8 cellular contexts compared by ENCODE assay signal in the genomic region with DNA sequence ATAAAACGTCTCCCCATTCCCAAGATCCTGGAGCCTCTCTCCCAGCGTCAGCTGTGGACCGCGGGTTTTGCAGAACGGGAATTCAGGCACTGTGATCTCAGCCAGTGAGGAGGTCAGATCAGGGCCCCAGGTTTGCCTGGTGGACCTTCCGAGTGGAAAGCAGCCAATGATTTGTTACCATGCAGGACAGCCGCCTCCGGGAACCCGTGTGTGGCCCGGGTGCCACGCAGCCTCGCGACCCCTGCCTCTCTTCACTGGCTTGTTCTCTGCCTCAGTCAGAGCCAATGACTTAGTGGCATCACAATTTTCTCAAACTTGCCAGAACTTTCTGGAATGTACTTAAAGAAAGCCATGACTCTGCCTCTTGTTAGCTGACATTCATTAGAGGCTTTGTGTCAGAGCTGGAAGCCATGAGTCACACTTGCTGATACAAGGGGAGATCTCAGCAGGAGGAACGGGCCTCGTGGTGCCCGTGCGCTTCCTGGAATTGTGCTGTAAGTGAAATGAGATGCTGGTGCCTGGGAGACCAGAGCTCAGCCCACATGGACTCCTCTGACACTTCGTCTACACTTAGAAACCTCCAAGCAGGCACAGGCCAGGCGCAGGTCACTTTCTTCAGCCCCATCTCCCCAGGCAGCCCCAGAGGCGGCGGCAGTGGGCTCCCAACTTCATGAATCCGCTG.
DNase-seq lines count a peak whose midpoint lies in the region; ATAC-seq and TF ChIP-seq lines count a peak whose summit lies in the region.
"Had no signal": no experiment of that assay in that cellular context is flagged by ENCODE, and none has a peak within 500 bp of the region (broad histone marks: within the 10 kb centered on the region; RNA-seq: fewer than 3 reads in every experiment).

No MANE protein-coding gene starts in this region.

- POLR2A ChIA-PET in naive thymus-derived CD4-positive, alpha-beta T cell (lab: Charles Lee): no interaction called here

- ATAC-seq in naive thymus-derived CD4-positive, alpha-beta T cell: no peak

- H3K9me3 Mint-ChIP-seq in naive thymus-derived CD4-positive, alpha-beta T cell: no peaks in the 10 kb centered on the region

- peaks cover 0 to 1% (median 0%) of the 10 kb centered on the region in 5 donors for H3K27me3 Mint-ChIP-seq in naive thymus-derived CD4-positive, alpha-beta T cell

- no peaks in the 10 kb centered on the region for H3K36me3 ChIP-seq in sigmoid colon
- no peaks in the 10 kb centered on the region for H3K36me3 ChIP-seq in naive thymus-derived CD4-positive, alpha-beta T cell (ENCODE audit: control insufficient read depth in 2 of 3, insufficient read depth in 3 of 3, low read length in 3 of 3)
- H3K36me3 ChIP-seq: pancreas had no signal

- TF ChIP-seq CTCF in fibroblast of villous mesenchyme (IDR thresholded peaks at IDR 0.05; ENCODE audit: insufficient read depth, low read depth, low read length) (no peak), sigmoid colon (IDR thresholded peaks at IDR 0.05) (no peak)

- H3K27ac ChIP-seq in sigmoid colon: peak overlapping the region; percentile 53 to 91 (median 78)
- no peak overlapping the region for H3K27ac ChIP-seq in naive thymus-derived CD4-positive, alpha-beta T cell (ENCODE audit: low read depth, low read length)

- peak overlapping the region in 1 of 9 donors; percentile 51 for H3K27ac Mint-ChIP-seq in naive thymus-derived CD4-positive, alpha-beta T cell

- no peak overlapping the region for H3K4me3 Mint-ChIP-seq in naive thymus-derived CD4-positive, alpha-beta T cell

- H3K4me1 Mint-ChIP-seq in naive thymus-derived CD4-positive, alpha-beta T cell: peaks cover 0 to under 1% (median 0%) of the 10 kb centered on the region in 7 donors

- H3K4me3 ChIP-seq in fibroblast of villous mesenchyme (ENCODE audit: low read depth, low read length) (no peak overlapping the region), sigmoid colon (peak overlapping the region in 2 of 4 donors; percentile 11 to 18)
- H3K4me3 ChIP-seq in naive thymus-derived CD4-positive, alpha-beta T cell (ENCODE audit: low read length): no peak overlapping the region
- H3K4me3 ChIP-seq: pancreas had no signal

- CTCF ChIA-PET in naive thymus-derived CD4-positive, alpha-beta T cell (lab: Charles Lee): no interaction called here

- intact Hi-C loops in sigmoid colon (cut with DNase I): no loop called here
- intact Hi-C loops in naive thymus-derived CD4-positive, alpha-beta T cell (cut with micrococcal nuclease): no loop called here

- H3K27me3 ChIP-seq in sigmoid colon: no peaks in the 10 kb centered on the region
- H3K27me3 ChIP-seq in naive thymus-derived CD4-positive, alpha-beta T cell (ENCODE audit: control insufficient read depth in 2 of 2, insufficient read depth in 2 of 2, low read length in 2 of 2): no peaks in the 10 kb centered on the region

- H3K4me1 ChIP-seq in sigmoid colon: peaks cover 0 to 31% (median 26%) of the 10 kb centered on the region in 4 donors
- H3K4me1 ChIP-seq in naive thymus-derived CD4-positive, alpha-beta T cell (ENCODE audit: control insufficient read depth in 2 of 2, insufficient read depth in 2 of 2, low read length in 2 of 2): no peaks in the 10 kb centered on the region
- H3K4me1 ChIP-seq: pancreas had no signal

- WGBS in sigmoid colon, 2 donors: 81 to 86% methylated on average over 22 of the region's 22 CpGs

- H3K36me3 Mint-ChIP-seq in naive thymus-derived CD4-positive, alpha-beta T cell: no peaks in the 10 kb centered on the region

- TF ChIP-seq POLR2A in sigmoid colon (IDR thresholded peaks at IDR 0.05): no peak

- TF ChIP-seq EP300 in sigmoid colon (IDR thresholded peaks at IDR 0.05): peak in 3 of 4 donors; percentile 68 to 97 (median 85)

- DNase-seq in H4 (ENCODE audit: low spot score) (peak; percentile 77), RKO (ENCODE audit: low spot score) (peak; percentile 44), fibroblast of villous mesenchyme (ENCODE audit: low read depth) (peak; percentile 94), sigmoid colon (peak; percentile 84), NCI-H526 treated with DMSO at 0.1 percent for 48 hours (lab: John Stamatoyannopoulos, UW) (no peak), ecto neural progenitor cell (ENCODE audit: low spot score) (no peak)
- no peak for DNase-seq in naive thymus-derived CD4-positive, alpha-beta T cell
- DNase-seq: pancreas had no signal

- H3K9me3 ChIP-seq in sigmoid colon: no peaks in the 10 kb centered on the region
- H3K9me3 ChIP-seq in naive thymus-derived CD4-positive, alpha-beta T cell (ENCODE audit: control insufficient read depth in 2 of 3, low read length in 3 of 3): no peaks in the 10 kb centered on the region
- H3K9me3 ChIP-seq: pancreas had no signal

Comparison
In these comparisons a context has a peak if more than half of its experiments do, and no peak if none do; other contexts are left out.
1. DNase-seq: peak in H4 (single experiment), RKO (single experiment), fibroblast of villous mesenchyme (single experiment) and sigmoid colon (single experiment); none in naive thymus-derived CD4-positive, alpha-beta T cell (0 of 9), NCI-H526 treated with DMSO at 0.1 percent for 48 hours (single experiment) and ecto neural progenitor cell (single experiment).